Comparison of ENCODE assay signal across 1 cellular context in genomic region chr22:36377022-36377631, GRCh38.
TF ChIP-seq lines count a peak whose summit lies in the region.

No MANE protein-coding gene starts in this region.

TF ChIP-seq in GM12878, 131 proteins besides CTCF, POLR2A, EP300 and RAD21 (continued from another document):
- TF ChIP-seq, protein P1, sequence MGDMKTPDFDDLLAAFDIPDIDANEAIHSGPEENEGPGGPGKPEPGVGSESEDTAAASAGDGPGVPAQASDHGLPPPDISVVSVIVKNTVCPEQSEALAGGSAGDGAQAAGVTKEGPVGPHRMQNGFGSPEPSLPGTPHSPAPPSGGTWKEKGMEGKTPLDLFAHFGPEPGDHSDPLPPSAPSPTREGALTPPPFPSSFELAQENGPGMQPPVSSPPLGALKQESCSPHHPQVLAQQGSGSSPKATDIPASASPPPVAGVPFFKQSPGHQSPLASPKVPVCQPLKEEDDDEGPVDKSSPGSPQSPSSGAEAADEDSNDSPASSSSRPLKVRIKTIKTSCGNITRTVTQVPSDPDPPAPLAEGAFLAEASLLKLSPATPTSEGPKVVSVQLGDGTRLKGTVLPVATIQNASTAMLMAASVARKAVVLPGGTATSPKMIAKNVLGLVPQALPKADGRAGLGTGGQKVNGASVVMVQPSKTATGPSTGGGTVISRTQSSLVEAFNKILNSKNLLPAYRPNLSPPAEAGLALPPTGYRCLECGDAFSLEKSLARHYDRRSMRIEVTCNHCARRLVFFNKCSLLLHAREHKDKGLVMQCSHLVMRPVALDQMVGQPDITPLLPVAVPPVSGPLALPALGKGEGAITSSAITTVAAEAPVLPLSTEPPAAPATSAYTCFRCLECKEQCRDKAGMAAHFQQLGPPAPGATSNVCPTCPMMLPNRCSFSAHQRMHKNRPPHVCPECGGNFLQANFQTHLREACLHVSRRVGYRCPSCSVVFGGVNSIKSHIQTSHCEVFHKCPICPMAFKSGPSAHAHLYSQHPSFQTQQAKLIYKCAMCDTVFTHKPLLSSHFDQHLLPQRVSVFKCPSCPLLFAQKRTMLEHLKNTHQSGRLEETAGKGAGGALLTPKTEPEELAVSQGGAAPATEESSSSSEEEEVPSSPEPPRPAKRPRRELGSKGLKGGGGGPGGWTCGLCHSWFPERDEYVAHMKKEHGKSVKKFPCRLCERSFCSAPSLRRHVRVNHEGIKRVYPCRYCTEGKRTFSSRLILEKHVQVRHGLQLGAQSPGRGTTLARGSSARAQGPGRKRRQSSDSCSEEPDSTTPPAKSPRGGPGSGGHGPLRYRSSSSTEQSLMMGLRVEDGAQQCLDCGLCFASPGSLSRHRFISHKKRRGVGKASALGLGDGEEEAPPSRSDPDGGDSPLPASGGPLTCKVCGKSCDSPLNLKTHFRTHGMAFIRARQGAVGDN (IDR thresholded peaks at IDR 0.05): peak; percentile 21; the same call in 1 of the 2 replicates
- 0 out of 2 replicates have a peak, but pooled peaks have one; percentile 50 for TF ChIP-seq GABPA (IDR thresholded peaks at IDR 0.05; ENCODE audit: low read depth)
- TF ChIP-seq ZBED1 (IDR thresholded peaks at IDR 0.05; ENCODE audit: borderline replicate concordance): no peak
- TF ChIP-seq SMAD1 (IDR thresholded peaks at IDR 0.05; ENCODE audit: low read depth, partially characterized antibody): no peak
- TF ChIP-seq NFXL1 (IDR thresholded peaks at IDR 0.05; ENCODE audit: borderline replicate concordance): no peak
- peak; percentile 66 for TF ChIP-seq RUNX3 (IDR thresholded peaks at IDR 0.05; ENCODE audit: low read length)
- TF ChIP-seq SPI1 (IDR thresholded peaks at IDR 0.05; ENCODE audit: borderline replicate concordance, insufficient read depth, low read depth, low read length): no peak
- TF ChIP-seq KAT2A (conservative IDR thresholded peaks at IDR 0.05; ENCODE audit: control insufficient read depth, low read depth, low read length): no peak
- no peak for TF ChIP-seq ZNF24 (IDR thresholded peaks at IDR 0.05)
- no peak for TF ChIP-seq STAT1 (conservative IDR thresholded peaks at IDR 0.05)
- no peak; the same call in 1 of the 2 replicates for TF ChIP-seq FOXM1 (IDR thresholded peaks at IDR 0.05; ENCODE audit: low read depth, low read length)
- 0 out of 2 replicates have a peak, but pooled peaks have one; percentile 37 for TF ChIP-seq PML (IDR thresholded peaks at IDR 0.05; ENCODE audit: low read length)
- TF ChIP-seq ATF7 (IDR thresholded peaks at IDR 0.05; ENCODE audit: low read depth): peak; percentile 59
- peak; percentile 14; the same call in 1 of the 2 replicates for TF ChIP-seq POLR2AphosphoS5 (IDR thresholded peaks at IDR 0.05; ENCODE audit: low read length)
- 0 out of 2 replicates have a peak, but pooled peaks have one; percentile 49 for TF ChIP-seq NFIC (IDR thresholded peaks at IDR 0.05; ENCODE audit: low read depth, low read length)
- TF ChIP-seq FOXK2 (IDR thresholded peaks at IDR 0.05): no peak
- TF ChIP-seq EGR1 (IDR thresholded peaks at IDR 0.05; ENCODE audit: borderline replicate concordance in 1 of 2, low read depth in 2 of 2, low read length in 2 of 2): no peak
- TF ChIP-seq CREM (IDR thresholded peaks at IDR 0.05; ENCODE audit: low read depth): peak; percentile 21; the same call in 1 of the 2 replicates
- TF ChIP-seq NBN (IDR thresholded peaks at IDR 0.05): no peak
- TF ChIP-seq TARDBP (IDR thresholded peaks at IDR 0.05; ENCODE audit: borderline replicate concordance): no peak
- no peak for TF ChIP-seq MXI1 (IDR thresholded peaks at IDR 0.05; ENCODE audit: low read depth, low read length)
- no peak for TF ChIP-seq BMI1 (IDR thresholded peaks at IDR 0.05; ENCODE audit: borderline replicate concordance)
- peak; percentile 42; the same call in 1 of the 2 replicates for TF ChIP-seq ZBTB40 (IDR thresholded peaks at IDR 0.05; ENCODE audit: borderline replicate concordance)
- TF ChIP-seq, protein P2, sequence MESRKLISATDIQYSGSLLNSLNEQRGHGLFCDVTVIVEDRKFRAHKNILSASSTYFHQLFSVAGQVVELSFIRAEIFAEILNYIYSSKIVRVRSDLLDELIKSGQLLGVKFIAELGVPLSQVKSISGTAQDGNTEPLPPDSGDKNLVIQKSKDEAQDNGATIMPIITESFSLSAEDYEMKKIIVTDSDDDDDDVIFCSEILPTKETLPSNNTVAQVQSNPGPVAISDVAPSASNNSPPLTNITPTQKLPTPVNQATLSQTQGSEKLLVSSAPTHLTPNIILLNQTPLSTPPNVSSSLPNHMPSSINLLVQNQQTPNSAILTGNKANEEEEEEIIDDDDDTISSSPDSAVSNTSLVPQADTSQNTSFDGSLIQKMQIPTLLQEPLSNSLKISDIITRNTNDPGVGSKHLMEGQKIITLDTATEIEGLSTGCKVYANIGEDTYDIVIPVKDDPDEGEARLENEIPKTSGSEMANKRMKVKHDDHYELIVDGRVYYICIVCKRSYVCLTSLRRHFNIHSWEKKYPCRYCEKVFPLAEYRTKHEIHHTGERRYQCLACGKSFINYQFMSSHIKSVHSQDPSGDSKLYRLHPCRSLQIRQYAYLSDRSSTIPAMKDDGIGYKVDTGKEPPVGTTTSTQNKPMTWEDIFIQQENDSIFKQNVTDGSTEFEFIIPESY (IDR thresholded peaks at IDR 0.05): no peak
- peak; percentile 15; the same call in 1 of the 2 replicates for TF ChIP-seq JUNB (IDR thresholded peaks at IDR 0.05)
- 0 out of 4 replicates have a peak, but pooled peaks of 1 of the 2 experiments have one; percentile 35 for TF ChIP-seq ETV6 (conservative IDR thresholded peaks at IDR 0.05 in 1 of 2, IDR thresholded peaks at IDR 0.05 in 1 of 2; ENCODE audit: borderline replicate concordance in 1 of 2, low read depth in 1 of 2)
- TF ChIP-seq, protein P3, sequence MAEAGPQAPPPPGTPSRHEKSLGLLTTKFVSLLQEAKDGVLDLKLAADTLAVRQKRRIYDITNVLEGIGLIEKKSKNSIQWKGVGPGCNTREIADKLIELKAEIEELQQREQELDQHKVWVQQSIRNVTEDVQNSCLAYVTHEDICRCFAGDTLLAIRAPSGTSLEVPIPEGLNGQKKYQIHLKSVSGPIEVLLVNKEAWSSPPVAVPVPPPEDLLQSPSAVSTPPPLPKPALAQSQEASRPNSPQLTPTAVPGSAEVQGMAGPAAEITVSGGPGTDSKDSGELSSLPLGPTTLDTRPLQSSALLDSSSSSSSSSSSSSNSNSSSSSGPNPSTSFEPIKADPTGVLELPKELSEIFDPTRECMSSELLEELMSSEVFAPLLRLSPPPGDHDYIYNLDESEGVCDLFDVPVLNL (IDR thresholded peaks at IDR 0.05; ENCODE audit: low read depth, low read length): no peak
- no peak for TF ChIP-seq SMAD5 (IDR thresholded peaks at IDR 0.05; ENCODE audit: low read depth)
- peak; percentile 55; the same call in 1 of the 2 replicates for TF ChIP-seq CREB1 (IDR thresholded peaks at IDR 0.05; ENCODE audit: low read depth)
- no peak for TF ChIP-seq NR2C2 (IDR thresholded peaks at IDR 0.05; ENCODE audit: borderline replicate concordance, control insufficient read depth, insufficient read length, low read depth)
- no peak for TF ChIP-seq ZNF274 (IDR thresholded peaks at IDR 0.05; ENCODE audit: insufficient read depth, insufficient read length)
- peak; percentile 52; the same call in 1 of the 2 replicates for TF ChIP-seq HDGF (IDR thresholded peaks at IDR 0.05)
